In genomic region chr9:136940526-136941230, GRCh38 we compare ENCODE assay signal across 29 cellular contexts. TPM values are rescaled to one million over a fixed set of nuclear protein-coding genes. Genes with fewer than 3 reads are reported as not detected.
DNase-seq lines count a peak whose midpoint lies in the region; ATAC-seq, FAIRE-seq and TF ChIP-seq lines count a peak whose summit lies in the region.
"Had no signal": no experiment of that assay in that cellular context is flagged by ENCODE, and none has a peak within 500 bp of the region (broad histone marks: within the 10 kb centered on the region; RNA-seq: fewer than 3 reads in every experiment).

No MANE protein-coding gene starts in this region.

- H3K79me2 ChIP-seq in K562 (ENCODE audit: control insufficient read depth, insufficient read depth, low read length) = peaks cover 26% of the 10 kb centered on the region

- peaks cover 18% of the 10 kb centered on the region for H3K4me1 ChIP-seq in Caco-2
- peaks cover 17 to 67% of the 10 kb centered on the region in 2 experiments for H3K4me1 ChIP-seq in K562 (replicated peaks in 1 of 2; ENCODE audit: control insufficient read depth in 2 of 2, insufficient read depth in 2 of 2, low read length in 2 of 2)
- H3K4me1 ChIP-seq in kidney (ENCODE audit: control insufficient read depth in 1 of 2, insufficient read depth in 1 of 2, low read depth in 1 of 2, low read length in 2 of 2) = peaks cover 0 to 10% of the 10 kb centered on the region in 2 donors
- peaks cover 23 to 46% of the 10 kb centered on the region in 2 donors for H3K4me1 ChIP-seq in gastrocnemius medialis

- in situ Hi-C loops in K562 (cut with MboI) (no loop called here), gastrocnemius medialis (cut with MboI; ENCODE audit: low sequenced_read_pairs in 4 of 4) (loop anchor here in 2 of 4 donors (10.0 to 25.0 kb wide), 2 partner anchors 94 to 153 kb away; partner anchors contain the start of genes CCDC183 (in 1 of the 2), FUT7 (in 1 of the 2) and TMEM141 (in 1 of the 2))

- DNase-seq in Caco-2 = peak in 1 of 2 experiments; percentile 30
- DNase-seq in K562 (ENCODE audit: extremely low read depth in 1 of 4, low spot score in 3 of 4) = no peak
- DNase-seq in kidney = peak; percentile 72
- no peak for DNase-seq in gastrocnemius medialis
- DNase-seq in NCI-H82 (lab: John Stamatoyannopoulos, UW) = no peak
- no peak for DNase-seq in nephron progenitor cell
- no peak for DNase-seq in MG63
- DNase-seq in NCI-H82 treated with DMSO at 0.1 percent for 48 hours (lab: John Stamatoyannopoulos, UW; ENCODE audit: unreplicated experiment) = no peak
- DNase-seq: activated CD4-positive, alpha-beta T cell treated with anti-CD3 and anti-CD28 coated beads for 1 hour; DMS79; KBM-7; natural killer cell; NCI-H2171; NCI-H524; SHP77; T-cell had no signal

- H2AFZ ChIP-seq in K562 (ENCODE audit: low read depth, low read length) = no peak overlapping the region

- H3K27ac Mint-ChIP-seq in Caco-2 (ENCODE audit: unreplicated experiment) = peak overlapping the region; percentile 61
- H3K27ac Mint-ChIP-seq in nephron progenitor cell = no peak overlapping the region
- H3K27ac Mint-ChIP-seq: activated naive CD4-positive, alpha-beta T cell treated with anti-CD3 and anti-CD28 coated beads, Interleukin-2, amount 50 U/mL, for 24 hours; CD8-positive, alpha-beta T cell; mesothelial cell of epicardium; natural killer cell; T-cell had no signal

- no peaks in the 10 kb centered on the region for H3K9me3 Mint-ChIP-seq in Caco-2 (ENCODE audit: unreplicated experiment)
- H3K9me3 Mint-ChIP-seq in nephron progenitor cell = no peaks in the 10 kb centered on the region
- H3K9me3 Mint-ChIP-seq: activated naive CD4-positive, alpha-beta T cell treated with anti-CD3 and anti-CD28 coated beads, Interleukin-2, amount 50 U/mL, for 24 hours; CD8-positive, alpha-beta T cell; mesothelial cell of epicardium; natural killer cell; T-cell had no signal

- BruUV-seq in Caco-2 (replicated peaks; lab: Mats Ljungman, UMichigan) = no TSS peak
- BruUV-seq in K562 (replicated peaks; lab: Mats Ljungman, UMichigan) = no TSS peak

- no peak for TF ChIP-seq CTCF in Caco-2 (IDR thresholded peaks at IDR 0.05; ENCODE audit: insufficient read depth in 1 of 2, low read depth in 1 of 2, low read length in 1 of 2, severe bottlenecking in 1 of 2, unreplicated experiment in 1 of 2)
- no peak for TF ChIP-seq CTCF in K562 (IDR thresholded peaks at IDR 0.05 in 2 of 3, conservative IDR thresholded peaks at IDR 0.05 in 1 of 3; ENCODE audit: insufficient read depth in 2 of 3, low read depth in 1 of 3, low read length in 3 of 3)
- no peak for TF ChIP-seq CTCF in kidney (IDR thresholded peaks at IDR 0.05; ENCODE audit: borderline replicate concordance, extremely low read depth, insufficient read depth)
- TF ChIP-seq CTCF in gastrocnemius medialis (IDR thresholded peaks at IDR 0.05 in 4 of 5, conservative IDR thresholded peaks at IDR 0.05 in 1 of 5) = no peak
- TF ChIP-seq CTCF in nephron progenitor cell (IDR thresholded peaks at IDR 0.05) = no peak

- H3K36me3 ChIP-seq in Caco-2 (ENCODE audit: control insufficient read depth, insufficient read depth, low read length) (peaks cover 1% of the 10 kb centered on the region), K562 (ENCODE audit: control insufficient read depth, insufficient read depth, low read length) (peaks cover 54% of the 10 kb centered on the region; the same call in 2 of the 3 replicates), kidney (ENCODE audit: control insufficient read depth in 1 of 2, insufficient read depth in 2 of 2, low read length in 2 of 2) (peaks cover 7 to 23% of the 10 kb centered on the region in 2 donors), gastrocnemius medialis (peaks cover 0 to 28% of the 10 kb centered on the region in 2 donors), MG63 (peaks cover 42% of the 10 kb centered on the region)

- CTCF ChIA-PET in Caco-2 (lab: Charles Lee) = no interaction called here
- CTCF ChIA-PET in K562 (lab: Yijun Ruan, JAX; ENCODE audit: low intra/inter-chr PET ratio) = no interaction called here

- H3K4me3 Mint-ChIP-seq in Caco-2 (ENCODE audit: unreplicated experiment) = no peak overlapping the region
- no peak overlapping the region for H3K4me3 Mint-ChIP-seq in nephron progenitor cell
- H3K4me3 Mint-ChIP-seq: activated naive CD4-positive, alpha-beta T cell treated with anti-CD3 and anti-CD28 coated beads, Interleukin-2, amount 50 U/mL, for 24 hours; CD8-positive, alpha-beta T cell; mesothelial cell of epicardium; natural killer cell; T-cell had no signal

- POLR2A ChIA-PET in Caco-2 (lab: Charles Lee) = no interaction called here
- POLR2A ChIA-PET in K562 (lab: Yijun Ruan, JAX) = no interaction called here

- no peak overlapping the region for H3K27ac ChIP-seq in K562 (ENCODE audit: extremely low read depth, low read depth, low read length)
- no peak overlapping the region for H3K27ac ChIP-seq in kidney (ENCODE audit: low read depth in 2 of 2, low read length in 2 of 2)
- peak overlapping the region; percentile 92 to 97 (median 96) for H3K27ac ChIP-seq in gastrocnemius medialis
- H3K27ac ChIP-seq: esophagus muscularis mucosa, testis had no signal

- ATAC-seq in K562 = no peak
- ATAC-seq in gastrocnemius medialis = no peak
- ATAC-seq: CD8-positive, alpha-beta T cell; HCT116; natural killer cell; T-cell had no signal

- no peak overlapping the region; a peak in 1 of 4 replicates for H3K9ac ChIP-seq in K562 (ENCODE audit: insufficient read depth in 1 of 2, low read depth in 2 of 2, low read length in 2 of 2)
- no peak overlapping the region for H3K9ac ChIP-seq in kidney (ENCODE audit: low read length in 2 of 2)

- H3K9me3 ChIP-seq in Caco-2 (no peaks in the 10 kb centered on the region), K562 (replicated peaks; ENCODE audit: control insufficient read depth, insufficient read depth, low read depth, low read length) (no peaks in the 10 kb centered on the region), kidney (ENCODE audit: control insufficient read depth in 1 of 2, low read length in 2 of 2) (no peaks in the 10 kb centered on the region), gastrocnemius medialis (no peaks in the 10 kb centered on the region), MG63 (no peaks in the 10 kb centered on the region)
- H3K9me3 ChIP-seq: esophagus muscularis mucosa, testis had no signal

- no peak for TF ChIP-seq RAD21 in K562 (CRISPR knock-in tag; conservative IDR thresholded peaks at IDR 0.05 in 1 of 2, IDR thresholded peaks at IDR 0.05 in 1 of 2)

- FAIRE-seq in K562 (lab: Jason Lieb, UNC) = no peak
- no peak for FAIRE-seq in kidney (lab: Jason Lieb, UNC)
- FAIRE-seq: astrocyte, frontal cortex, GM12891, keratinocyte, TTC549 had no signal

- no peaks in the 10 kb centered on the region for H4K20me1 ChIP-seq in K562 (replicated peaks; ENCODE audit: control insufficient read depth, insufficient read depth, low read length)

- no peak overlapping the region for H3K4me3 ChIP-seq in Caco-2 (ENCODE audit: low read depth, low read length)
- no peak overlapping the region for H3K4me3 ChIP-seq in K562
- H3K4me3 ChIP-seq in kidney (ENCODE audit: low read length in 2 of 2) = no peak overlapping the region
- peak overlapping the region in 1 of 4 donors; percentile 95 for H3K4me3 ChIP-seq in gastrocnemius medialis
- no peak overlapping the region for H3K4me3 ChIP-seq in MG63
- H3K4me3 ChIP-seq: esophagus muscularis mucosa, testis had no signal

- no peaks in the 10 kb centered on the region for H3K27me3 ChIP-seq in Caco-2 (replicated peaks; ENCODE audit: control insufficient read depth, insufficient read depth, low read length)
- H3K27me3 ChIP-seq in K562 (ENCODE audit: control insufficient read depth in 2 of 2, insufficient read depth in 2 of 2, low read length in 2 of 2) = no peaks in the 10 kb centered on the region
- no peaks in the 10 kb centered on the region for H3K27me3 ChIP-seq in gastrocnemius medialis
- H3K27me3 ChIP-seq in MG63 = no peaks in the 10 kb centered on the region
- H3K27me3 ChIP-seq: testis had no signal

- intact Hi-C loops in Caco-2 (cut with micrococcal nuclease; ENCODE audit: unreplicated experiment) (loop anchor here (10.0 kb wide), 1 partner anchor 96 kb away; the partner anchor contains the start of genes AJM1 and PHPT1), K562 (cut with micrococcal nuclease) (loop anchor here (5.0 kb wide), 1 partner anchor 93 kb away; the partner anchor contains the start of gene PHPT1), kidney (cut with DNase I) (loop anchor here (10.0 kb wide), 2 partner anchors 96 to 146 kb away; partner anchors contain the start of genes AJM1, CCDC183, PHPT1 and TMEM141), gastrocnemius medialis (cut with DNase I; ENCODE audit: low total_unique reads) (loop anchor here (1.0 to 5.0 kb wide), 3 partner anchors 12 to 253 kb away; partner anchors contain the start of genes AGPAT2 and TRAF2)

- H3K27me3 Mint-ChIP-seq in Caco-2 (ENCODE audit: insufficient read depth, unreplicated experiment) (no peaks in the 10 kb centered on the region), nephron progenitor cell (ENCODE audit: low read depth, poor library complexity) (no peaks in the 10 kb centered on the region)
- H3K27me3 Mint-ChIP-seq: activated naive CD4-positive, alpha-beta T cell treated with anti-CD3 and anti-CD28 coated beads, Interleukin-2, amount 50 U/mL, for 24 hours; T-cell had no signal

- no peak overlapping the region for H3K4me2 ChIP-seq in K562 (ENCODE audit: insufficient read depth, low read length)

- peaks cover 3% of the 10 kb centered on the region for H3K9me1 ChIP-seq in K562 (ENCODE audit: control insufficient read depth, insufficient read depth, low read length)

- peaks cover 83% of the 10 kb centered on the region for H3K36me3 Mint-ChIP-seq in Caco-2 (ENCODE audit: insufficient read depth, unreplicated experiment)
- H3K36me3 Mint-ChIP-seq in nephron progenitor cell (ENCODE audit: low read depth) = peaks cover 32% of the 10 kb centered on the region
- H3K36me3 Mint-ChIP-seq: natural killer cell had no signal

- 95% methylated on average over 23 of the region's 42 CpGs for WGBS in K562 (ENCODE audit: insufficient coverage, low coverage, missing lambda C conversion rate)

- no peak for TF ChIP-seq EP300 in K562 (IDR thresholded peaks at IDR 0.05; ENCODE audit: low read length)

- TF ChIP-seq POLR2A in K562 (conservative IDR thresholded peaks at IDR 0.05) (no peak; the same call in 1 of the 2 replicates), gastrocnemius medialis (IDR thresholded peaks at IDR 0.05) (no peak)

- H3K4me1 Mint-ChIP-seq in Caco-2 (ENCODE audit: low read depth, unreplicated experiment) (no peaks in the 10 kb centered on the region), nephron progenitor cell (peaks cover 4% of the 10 kb centered on the region)

RNA-seq across cellular contexts. Expression of gene FBXW5, which starts 3.9 kb away (rescaled TPM):
- total RNA-seq in Caco-2 (2022) (66.8 and 76.1 TPM in 2 replicates), K562 (2014; rRNA removed) (128 and 144 TPM in 2 replicates), K562 (2014; rRNA removed; fragmentation: Illumina TruSeq; extraction: Trizol) (3.2 and 6.1 TPM in 2 replicates), K562 (2015; rRNA removed; fragmentation: Illumina TruSeq; extraction: Trizol) (37.0 and 40.6 TPM in 2 replicates), K562 (2021) (99.7 and 103 TPM in 2 replicates), kidney (97.2 TPM), gastrocnemius medialis (100 to 1,000 TPM; 329 to 469 (median 435) TPM)
- total RNA-seq in K562 (2011; cell fraction: chromatin; rRNA removed; ENCODE audit: low replicate concordance) = 30.2 and 159 TPM in 2 replicates
- 182 and 203 TPM in 2 replicates for total RNA-seq in K562 (2011; cell fraction: nucleolus; rRNA removed)
- 58.6 and 70.2 TPM in 2 replicates for total RNA-seq in K562 (2011; cell fraction: nucleoplasm; rRNA removed)
- polyA plus RNA-seq in K562 (2011; rRNA removed) (37.5 and 55.5 TPM in 2 replicates), K562 (2014; fragmentation: Illumina TruSeq; extraction: Trizol) (10.8 and 36.2 TPM in 2 replicates), K562 (2014; fragmentation: Nextera tagmentation; extraction: Ambion mirVana) (1 to 10 TPM in 1 of 2 experiments, under 1 TPM in 1; 0.21 to 1.2 TPM), K562 (2014; rRNA removed) (97.6 and 107 TPM in 2 replicates), kidney (ENCODE audit: insufficient read depth, low read depth, low replicate concordance) (92.5 TPM)
- polyA plus RNA-seq in K562 (2011; cell fraction: cytosol; rRNA removed) = 71.8 and 204 TPM in 2 replicates
- polyA plus RNA-seq in K562 (2011; cell fraction: nucleus; rRNA removed) = 312 and 563 TPM in 2 replicates
- polyA plus RNA-seq in K562 (2012) = 55.7 and 82.1 TPM in 2 replicates
- 13.6 and 27.8 TPM in 2 replicates for polyA minus RNA-seq in K562 (2011; rRNA and poly(A)+ RNA removed)
- polyA minus RNA-seq in K562 (2011; cell fraction: cytosol; rRNA and poly(A)+ RNA removed) = 66.5 and 87.7 TPM in 2 replicates
- 82.3 and 93.4 TPM in 2 replicates for polyA minus RNA-seq in K562 (2011; cell fraction: nucleus; rRNA and poly(A)+ RNA removed)
- 66.3 and 88.3 TPM in 2 replicates for total RNA-seq in MG63 (2014; rRNA removed; shearing (Covaris generic); ENCODE audit: low replicate concordance)

RNA-seq across cellular contexts. Expression of gene C8G, which starts 4.4 kb away (rescaled TPM):
- total RNA-seq in Caco-2 (2022) (0.77 and 1.3 TPM in 2 replicates), K562 (2014; rRNA removed) (2.7 and 3.0 TPM in 2 replicates), K562 (2014; rRNA removed; fragmentation: Illumina TruSeq; extraction: Trizol) (not detected in 2 replicates), K562 (2015; rRNA removed; fragmentation: Illumina TruSeq; extraction: Trizol) (2.9 and 4.4 TPM in 2 replicates), K562 (2021) (4.3 and 5.9 TPM in 2 replicates), kidney (1.9 TPM), gastrocnemius medialis (1 to 10 TPM in 2 of 4 donors, not detected in 2; 1.7 to 5.2 TPM)
- total RNA-seq in K562 (2011; cell fraction: chromatin; rRNA removed; ENCODE audit: low replicate concordance) = 3.8 and 8.4 TPM in 2 replicates
- total RNA-seq in K562 (2011; cell fraction: nucleolus; rRNA removed) = 8.3 and 11.8 TPM in 2 replicates
- total RNA-seq in K562 (2011; cell fraction: nucleoplasm; rRNA removed) = 3.4 and 4.7 TPM in 2 replicates
- polyA plus RNA-seq in K562 (2011; rRNA removed) (0.35 and 2.0 TPM in 2 replicates), K562 (2014; fragmentation: Illumina TruSeq; extraction: Trizol) (0.59 and 1.3 TPM in 2 replicates), K562 (2014; fragmentation: Nextera tagmentation; extraction: Ambion mirVana) (under 1 TPM in 1 of 2 experiments, not detected in 1; 0.38 TPM), K562 (2014; rRNA removed) (1.9 and 4.0 TPM in 2 replicates), kidney (ENCODE audit: insufficient read depth, low read depth, low replicate concordance) (2.1 TPM)
- 0.70 and 0.96 TPM in 2 replicates for polyA plus RNA-seq in K562 (2011; cell fraction: cytosol; rRNA removed)
- 19.6 and 29.1 TPM in 2 replicates for polyA plus RNA-seq in K562 (2011; cell fraction: nucleus; rRNA removed)
- polyA plus RNA-seq in K562 (2012) = 8.5 and 12.1 TPM in 2 replicates
- polyA minus RNA-seq in K562 (2011; rRNA and poly(A)+ RNA removed) = not detected in 2 replicates
- not detected in 2 replicates for polyA minus RNA-seq in K562 (2011; cell fraction: cytosol; rRNA and poly(A)+ RNA removed)
- polyA minus RNA-seq in K562 (2011; cell fraction: nucleus; rRNA and poly(A)+ RNA removed) = 2.1 and 3.4 TPM in 2 replicates
- total RNA-seq in MG63 (2014; rRNA removed; shearing (Covaris generic); ENCODE audit: low replicate concordance) = not detected in 2 replicates
- total RNA-seq: CD8-positive, alpha-beta T cell; cerebellum; esophagus muscularis mucosa; frontal cortex had no signal

RNA-seq across cellular contexts. Expression of gene LCN12, which starts 11.4 kb away (rescaled TPM):
- total RNA-seq in Caco-2 (2022) = 20.0 and 23.2 TPM in 2 replicates
- 1.3 TPM in 1 of 2 replicates, not detected in the other for total RNA-seq in K562 (2011; cell fraction: chromatin; rRNA removed; ENCODE audit: low replicate concordance)
- 0.67 and 0.92 TPM in 2 replicates for total RNA-seq in K562 (2011; cell fraction: nucleolus; rRNA removed)
- 0.51 TPM in 1 of 2 replicates, not detected in the other for total RNA-seq in K562 (2011; cell fraction: nucleoplasm; rRNA removed)
- total RNA-seq in K562 (2014; rRNA removed) = not detected in 2 replicates
- not detected in 2 replicates for total RNA-seq in K562 (2014; rRNA removed; fragmentation: Illumina TruSeq; extraction: Trizol)
- not detected in 2 replicates for total RNA-seq in K562 (2015; rRNA removed; fragmentation: Illumina TruSeq; extraction: Trizol)
- total RNA-seq in K562 (2021) = not detected in 2 replicates
- polyA plus RNA-seq in K562 (2011; rRNA removed) = 0.24 TPM in 1 of 2 replicates, not detected in the other
- polyA plus RNA-seq in K562 (2011; cell fraction: cytosol; rRNA removed) = not detected in 2 replicates
- polyA plus RNA-seq in K562 (2011; cell fraction: nucleus; rRNA removed) = 1.0 and 1.2 TPM in 2 replicates
- polyA plus RNA-seq in K562 (2012) = 0.32 and 0.35 TPM in 2 replicates
- not detected in 2 replicates for polyA plus RNA-seq in K562 (2014; fragmentation: Illumina TruSeq; extraction: Trizol)
- polyA plus RNA-seq in K562 (2014; fragmentation: Nextera tagmentation; extraction: Ambion mirVana) = not detected
- polyA plus RNA-seq in K562 (2014; rRNA removed) = 0.05 TPM in 1 of 2 replicates, not detected in the other
- not detected in 2 replicates for polyA minus RNA-seq in K562 (2011; rRNA and poly(A)+ RNA removed)
- not detected in 2 replicates for polyA minus RNA-seq in K562 (2011; cell fraction: cytosol; rRNA and poly(A)+ RNA removed)
- polyA minus RNA-seq in K562 (2011; cell fraction: nucleus; rRNA and poly(A)+ RNA removed) = not detected in 2 replicates
- total RNA-seq in kidney = 42.9 TPM
- 35.5 TPM for polyA plus RNA-seq in kidney (ENCODE audit: insufficient read depth, low read depth, low replicate concordance)
- total RNA-seq in gastrocnemius medialis = not detected
- total RNA-seq in MG63 (2014; rRNA removed; shearing (Covaris generic); ENCODE audit: low replicate concordance) = not detected in 2 replicates
- total RNA-seq: astrocyte, esophagus muscularis mucosa, frontal cortex had no signal
- polyA plus RNA-seq: keratinocyte had no signal

RNA-seq across cellular contexts. Expression of gene PTGDS, which starts 36.6 kb away (rescaled TPM):
- total RNA-seq in Caco-2 (2022) = not detected in 2 replicates
- total RNA-seq in K562 (2011; cell fraction: chromatin; rRNA removed; ENCODE audit: low replicate concordance) = 1.9 and 6.7 TPM in 2 replicates
- 6.7 and 8.8 TPM in 2 replicates for total RNA-seq in K562 (2011; cell fraction: nucleolus; rRNA removed)
- total RNA-seq in K562 (2011; cell fraction: nucleoplasm; rRNA removed) = 4.5 and 5.2 TPM in 2 replicates
- 5.2 and 7.4 TPM in 2 replicates for total RNA-seq in K562 (2014; rRNA removed)
- 0.65 TPM in 1 of 2 replicates, not detected in the other for total RNA-seq in K562 (2014; rRNA removed; fragmentation: Illumina TruSeq; extraction: Trizol)
- 2.0 and 2.9 TPM in 2 replicates for total RNA-seq in K562 (2015; rRNA removed; fragmentation: Illumina TruSeq; extraction: Trizol)
- total RNA-seq in K562 (2021) = 4.6 and 4.7 TPM in 2 replicates
- polyA plus RNA-seq in K562 (2011; rRNA removed) = 2.6 and 4.4 TPM in 2 replicates
- 5.3 and 10.5 TPM in 2 replicates for polyA plus RNA-seq in K562 (2011; cell fraction: cytosol; rRNA removed)
- 23.2 and 26.0 TPM in 2 replicates for polyA plus RNA-seq in K562 (2011; cell fraction: nucleus; rRNA removed)
- 8.5 and 12.1 TPM in 2 replicates for polyA plus RNA-seq in K562 (2012)
- polyA plus RNA-seq in K562 (2014; fragmentation: Illumina TruSeq; extraction: Trizol) = 1.2 and 2.7 TPM in 2 replicates
- under 1 TPM; 0.46 to 0.55 TPM for polyA plus RNA-seq in K562 (2014; fragmentation: Nextera tagmentation; extraction: Ambion mirVana)
- polyA plus RNA-seq in K562 (2014; rRNA removed) = 7.0 and 7.1 TPM in 2 replicates
- 0.51 TPM in 1 of 2 replicates, not detected in the other for polyA minus RNA-seq in K562 (2011; rRNA and poly(A)+ RNA removed)
- 1.8 and 3.4 TPM in 2 replicates for polyA minus RNA-seq in K562 (2011; cell fraction: cytosol; rRNA and poly(A)+ RNA removed)
- polyA minus RNA-seq in K562 (2011; cell fraction: nucleus; rRNA and poly(A)+ RNA removed) = 5.7 and 10.0 TPM in 2 replicates
- total RNA-seq in kidney = 236 TPM
- polyA plus RNA-seq in kidney (ENCODE audit: insufficient read depth, low read depth, low replicate concordance) = 709 TPM
- 10 to 100 TPM in 3 of 4 donors, 1 to 10 TPM in 1; 2.3 to 35.2 (median 27.0) TPM for total RNA-seq in gastrocnemius medialis
- not detected in 2 replicates for total RNA-seq in MG63 (2014; rRNA removed; shearing (Covaris generic); ENCODE audit: low replicate concordance)
- total RNA-seq: activated CD8-positive, alpha-beta memory T cell treated with anti-CD3 and anti-CD28 coated beads for 36 hours had no signal
- polyA plus RNA-seq: keratinocyte had no signal

RNA-seq across cellular contexts. Expression of gene LCNL1, which starts 42.1 kb away (rescaled TPM):
- total RNA-seq in Caco-2 (2022) (not detected in 2 replicates), K562 (2014; rRNA removed) (0.08 TPM in 1 of 2 replicates, not detected in the other), K562 (2014; rRNA removed; fragmentation: Illumina TruSeq; extraction: Trizol) (0.04 and 0.10 TPM in 2 replicates), K562 (2015; rRNA removed; fragmentation: Illumina TruSeq; extraction: Trizol) (not detected in 2 replicates), K562 (2021) (0.11 and 0.16 TPM in 2 replicates), kidney (1.4 TPM), gastrocnemius medialis (under 1 TPM in 1 of 4 donors, not detected in 3; 0.10 TPM)
- 3.1 and 3.4 TPM in 2 replicates for total RNA-seq in K562 (2011; cell fraction: chromatin; rRNA removed; ENCODE audit: low replicate concordance)
- 1.2 and 1.7 TPM in 2 replicates for total RNA-seq in K562 (2011; cell fraction: nucleolus; rRNA removed)
- 3.5 and 4.7 TPM in 2 replicates for total RNA-seq in K562 (2011; cell fraction: nucleoplasm; rRNA removed)
- polyA plus RNA-seq in K562 (2011; rRNA removed) (0.04 and 0.14 TPM in 2 replicates), K562 (2014; fragmentation: Illumina TruSeq; extraction: Trizol) (0.04 TPM in 1 of 2 replicates, not detected in the other), K562 (2014; fragmentation: Nextera tagmentation; extraction: Ambion mirVana) (not detected), K562 (2014; rRNA removed) (0.11 and 0.12 TPM in 2 replicates), kidney (ENCODE audit: insufficient read depth, low read depth, low replicate concordance) (0.54 TPM)
- 0.21 TPM in 1 of 2 replicates, not detected in the other for polyA plus RNA-seq in K562 (2011; cell fraction: cytosol; rRNA removed)
- polyA plus RNA-seq in K562 (2011; cell fraction: nucleus; rRNA removed) = 2.1 and 4.2 TPM in 2 replicates
- polyA plus RNA-seq in K562 (2012) = 0.30 and 0.53 TPM in 2 replicates
- 0.27 and 0.81 TPM in 2 replicates for polyA minus RNA-seq in K562 (2011; rRNA and poly(A)+ RNA removed)
- polyA minus RNA-seq in K562 (2011; cell fraction: cytosol; rRNA and poly(A)+ RNA removed) = not detected in 2 replicates
- 1.3 and 2.4 TPM in 2 replicates for polyA minus RNA-seq in K562 (2011; cell fraction: nucleus; rRNA and poly(A)+ RNA removed)
- total RNA-seq in MG63 (2014; rRNA removed; shearing (Covaris generic); ENCODE audit: low replicate concordance) = not detected in 2 replicates
- polyA plus RNA-seq: keratinocyte had no signal

Comparison
In these comparisons a context has a peak if more than half of its experiments do, and no peak if none do; other contexts are left out.
1. H3K27ac ChIP-seq: peak in gastrocnemius medialis (4 of 4); none in K562 (single experiment) and kidney (0 of 2).